ENCODE assay signal across 1 cellular context in genomic region chr9:134135343-134136116, GRCh38.
TF ChIP-seq lines count a peak whose summit lies in the region.

TSS of gene WDR5 (plus strand) at chr9:134136082. CDS start at chr9:134139878, 3,796 bp downstream.

TF ChIP-seq in H1, 55 proteins besides CTCF, POLR2A, EP300 and RAD21:
- 0 out of 2 replicates have a peak, but pooled peaks have one; percentile 20 for TF ChIP-seq POLR2AphosphoS5 (IDR thresholded peaks at IDR 0.05; ENCODE audit: low read depth, low read length)
- TF ChIP-seq ASH2L (IDR thresholded peaks at IDR 0.05; ENCODE audit: low read length), result peak; percentile 59
- peak; percentile 45; the same call in 1 of the 2 replicates for TF ChIP-seq SP1 (IDR thresholded peaks at IDR 0.05; ENCODE audit: low read depth, low read length)
- TF ChIP-seq SP2 (IDR thresholded peaks at IDR 0.05; ENCODE audit: low read length), result no peak
- peak in 1 of 2 experiments; percentile 30; a peak in 1 of 4 replicates for TF ChIP-seq HDAC2 (IDR thresholded peaks at IDR 0.05; ENCODE audit: borderline replicate concordance in 1 of 2, low read depth in 2 of 2, low read length in 2 of 2)
- no peak for TF ChIP-seq CHD2 (IDR thresholded peaks at IDR 0.05; ENCODE audit: low read length)
- TF ChIP-seq TAF7 (optimal IDR thresholded peaks at IDR 0.05; ENCODE audit: borderline replicate concordance, low read depth, low read length), result no peak
- TF ChIP-seq, protein P1, sequence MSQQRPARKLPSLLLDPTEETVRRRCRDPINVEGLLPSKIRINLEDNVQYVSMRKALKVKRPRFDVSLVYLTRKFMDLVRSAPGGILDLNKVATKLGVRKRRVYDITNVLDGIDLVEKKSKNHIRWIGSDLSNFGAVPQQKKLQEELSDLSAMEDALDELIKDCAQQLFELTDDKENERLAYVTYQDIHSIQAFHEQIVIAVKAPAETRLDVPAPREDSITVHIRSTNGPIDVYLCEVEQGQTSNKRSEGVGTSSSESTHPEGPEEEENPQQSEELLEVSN (IDR thresholded peaks at IDR 0.05), result peak; percentile 92
- peak; percentile 80 for TF ChIP-seq SP4 (IDR thresholded peaks at IDR 0.05; ENCODE audit: low read length)
- TF ChIP-seq RBBP5 (IDR thresholded peaks at IDR 0.05; ENCODE audit: borderline replicate concordance, low read depth, low read length), result peak; percentile 46; the same call in 1 of the 2 replicates
- peak; percentile 52; the same call in 1 of the 2 replicates for TF ChIP-seq NRF1 (IDR thresholded peaks at IDR 0.05; ENCODE audit: low read depth, low read length)
- TF ChIP-seq CREB1 (IDR thresholded peaks at IDR 0.05), result no peak
- TF ChIP-seq RNF2 (IDR thresholded peaks at IDR 0.05; ENCODE audit: borderline replicate concordance, low read depth, low read length, missing control alignments, poor library complexity, severe bottlenecking), result no peak
- TF ChIP-seq, protein P2, sequence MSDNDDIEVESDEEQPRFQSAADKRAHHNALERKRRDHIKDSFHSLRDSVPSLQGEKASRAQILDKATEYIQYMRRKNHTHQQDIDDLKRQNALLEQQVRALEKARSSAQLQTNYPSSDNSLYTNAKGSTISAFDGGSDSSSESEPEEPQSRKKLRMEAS (IDR thresholded peaks at IDR 0.05), result peak; percentile 81
- peak; percentile 83 for TF ChIP-seq KDM4A (IDR thresholded peaks at IDR 0.05; ENCODE audit: low read depth, low read length, severe bottlenecking)
- TF ChIP-seq PHF8 (conservative IDR thresholded peaks at IDR 0.05; ENCODE audit: low read depth, low read length), result peak; percentile 72
- TF ChIP-seq SIN3A (conservative IDR thresholded peaks at IDR 0.05 in 1 of 2, IDR thresholded peaks at IDR 0.05 in 1 of 2; ENCODE audit: low read depth in 1 of 2, low read length in 2 of 2), result no peak
